Comparison of ENCODE assay signal across 8 cellular contexts in genomic region chr3:146640955-146641867, GRCh38. TPM values are rescaled to one million over a fixed set of nuclear protein-coding genes. Genes with fewer than 3 reads are reported as not detected.
DNase-seq lines count a peak whose midpoint lies in the region; ATAC-seq and TF ChIP-seq lines count a peak whose summit lies in the region.

No MANE protein-coding gene starts in this region.

- no peak overlapping the region for H3K9ac ChIP-seq in parathyroid adenoma

- H3K4me1 ChIP-seq in PC-9 (replicated peaks; ENCODE audit: insufficient read depth) = no peaks in the 10 kb centered on the region
- H3K4me1 ChIP-seq in parathyroid adenoma = no peaks in the 10 kb centered on the region

- H2AFZ ChIP-seq in PC-9 (no peak overlapping the region), parathyroid adenoma (no peak overlapping the region)

- no peaks in the 10 kb centered on the region for H4K20me1 ChIP-seq in PC-9 (ENCODE audit: insufficient read depth)

- no peaks in the 10 kb centered on the region for H3K36me3 Mint-ChIP-seq in activated T-cell treated with anti-CD3 and anti-CD28 coated beads, Interleukin-2, amount 50 U/mL, for 72 hours (ENCODE audit: insufficient read depth in 2 of 2)
- no peaks in the 10 kb centered on the region for H3K36me3 Mint-ChIP-seq in activated T-cell treated with anti-CD3 and anti-CD28 coated beads, Interleukin-2, amount 50 U/mL, for 24 hours (ENCODE audit: low read depth)
- no peaks in the 10 kb centered on the region for H3K36me3 Mint-ChIP-seq in endothelial cell (ENCODE audit: low read depth, unreplicated experiment)

- H3K36me3 ChIP-seq in PC-9 (ENCODE audit: low read depth) (no peaks in the 10 kb centered on the region), parathyroid adenoma (ENCODE audit: control insufficient read depth, insufficient read depth, low read length) (no peaks in the 10 kb centered on the region)

- H3K9me3 Mint-ChIP-seq in activated T-cell treated with anti-CD3 and anti-CD28 coated beads, Interleukin-2, amount 50 U/mL, for 72 hours = no peaks in the 10 kb centered on the region
- no peaks in the 10 kb centered on the region for H3K9me3 Mint-ChIP-seq in activated T-cell treated with anti-CD3 and anti-CD28 coated beads, Interleukin-2, amount 50 U/mL, for 24 hours
- no peaks in the 10 kb centered on the region for H3K9me3 Mint-ChIP-seq in endothelial cell (ENCODE audit: unreplicated experiment)

- H3K4me2 ChIP-seq in PC-9 (no peak overlapping the region), parathyroid adenoma (ENCODE audit: low read length) (no peak overlapping the region)

- POLR2A ChIA-PET in PC-9 (lab: Charles Lee; ENCODE audit: unreplicated experiment) = no interaction called here

- H3K79me2 ChIP-seq in PC-9 (ENCODE audit: low read depth) = no peaks in the 10 kb centered on the region
- H3K79me2 ChIP-seq in parathyroid adenoma = no peaks in the 10 kb centered on the region

- H3F3A ChIP-seq in PC-9 (ENCODE audit: insufficient read depth, low read depth) = no peaks in the 10 kb centered on the region

- DNase-seq in activated T-cell treated with anti-CD3 and anti-CD28 coated beads, Interleukin-2, amount 50 U/mL, for 72 hours = peak; percentile 1 to 7
- no peak for DNase-seq in activated T-cell treated with anti-CD3 and anti-CD28 coated beads, Interleukin-2, amount 50 U/mL, for 24 hours
- DNase-seq in HT1080 (ENCODE audit: low read depth) (peak; percentile 55), PC-9 (peak in 1 of 2 experiments; percentile 32), endothelial cell (ENCODE audit: low spot score) (peak; percentile 28)
- DNase-seq in central memory CD4-positive, alpha-beta T cell = no peak

- H3K4me3 ChIP-seq in PC-9 (no peak overlapping the region), parathyroid adenoma (ENCODE audit: low read depth, low read length) (no peak overlapping the region)

- no peaks in the 10 kb centered on the region for H3K9me3 ChIP-seq in PC-9 (ENCODE audit: insufficient read depth, low read depth)
- H3K9me3 ChIP-seq in parathyroid adenoma (ENCODE audit: control insufficient read depth, low read length) = no peaks in the 10 kb centered on the region

- H3K9me2 ChIP-seq in PC-9 (ENCODE audit: insufficient read depth) = no peaks in the 10 kb centered on the region

- CTCF ChIA-PET in PC-9 (lab: Charles Lee) = interaction anchor here (0.7 to 1.0 kb wide), 2 partner anchors 51 to 564 kb away, joined by 5 to 6 read pairs; no protein-coding TSS in a partner anchor

- H3K27ac Mint-ChIP-seq in activated T-cell treated with anti-CD3 and anti-CD28 coated beads, Interleukin-2, amount 50 U/mL, for 72 hours = no peak overlapping the region
- no peak overlapping the region for H3K27ac Mint-ChIP-seq in activated T-cell treated with anti-CD3 and anti-CD28 coated beads, Interleukin-2, amount 50 U/mL, for 24 hours
- H3K27ac Mint-ChIP-seq in endothelial cell (ENCODE audit: unreplicated experiment) = no peak overlapping the region

- no peak overlapping the region for H3K4me3 Mint-ChIP-seq in activated T-cell treated with anti-CD3 and anti-CD28 coated beads, Interleukin-2, amount 50 U/mL, for 72 hours
- no peak overlapping the region for H3K4me3 Mint-ChIP-seq in activated T-cell treated with anti-CD3 and anti-CD28 coated beads, Interleukin-2, amount 50 U/mL, for 24 hours
- H3K4me3 Mint-ChIP-seq in endothelial cell (ENCODE audit: unreplicated experiment) = no peak overlapping the region

- H3K27me3 Mint-ChIP-seq in activated T-cell treated with anti-CD3 and anti-CD28 coated beads, Interleukin-2, amount 50 U/mL, for 72 hours (ENCODE audit: low read depth) = peaks cover 7% of the 10 kb centered on the region
- peaks cover 9% of the 10 kb centered on the region for H3K27me3 Mint-ChIP-seq in activated T-cell treated with anti-CD3 and anti-CD28 coated beads, Interleukin-2, amount 50 U/mL, for 24 hours
- H3K27me3 Mint-ChIP-seq in endothelial cell (ENCODE audit: unreplicated experiment) = no peaks in the 10 kb centered on the region

- H3K27ac ChIP-seq in PC-9 (no peak overlapping the region), parathyroid adenoma (no peak overlapping the region)

- no peaks in the 10 kb centered on the region for H3K4me1 Mint-ChIP-seq in activated T-cell treated with anti-CD3 and anti-CD28 coated beads, Interleukin-2, amount 50 U/mL, for 72 hours (ENCODE audit: low read depth)
- H3K4me1 Mint-ChIP-seq in activated T-cell treated with anti-CD3 and anti-CD28 coated beads, Interleukin-2, amount 50 U/mL, for 24 hours (ENCODE audit: low read depth) = no peaks in the 10 kb centered on the region
- H3K4me1 Mint-ChIP-seq in endothelial cell (ENCODE audit: unreplicated experiment) = no peaks in the 10 kb centered on the region

- H3K27me3 ChIP-seq in PC-9 (ENCODE audit: insufficient read depth, low read depth) = no peaks in the 10 kb centered on the region
- no peaks in the 10 kb centered on the region for H3K27me3 ChIP-seq in parathyroid adenoma (ENCODE audit: control insufficient read depth, insufficient read depth, low read length)

- intact Hi-C loops in PC-9 (cut with micrococcal nuclease; ENCODE audit: unreplicated experiment) = loop anchor here (1.0 to 10.0 kb wide), 7 partner anchors 19 to 1726 kb away; no protein-coding TSS in a partner anchor

- peak; percentile 65 for TF ChIP-seq CTCF in PC-9 (conservative IDR thresholded peaks at IDR 0.05)
- TF ChIP-seq CTCF in endothelial cell (IDR thresholded peaks at IDR 0.05; ENCODE audit: unreplicated experiment) = peak; percentile 97
- TF ChIP-seq CTCF in parathyroid adenoma (IDR thresholded peaks at IDR 0.05) = peak; percentile 34

- peak in 1 of 2 donors; percentile 51 for ATAC-seq in activated T-cell treated with anti-CD3 and anti-CD28 coated beads, Interleukin-2, amount 50 U/mL, for 72 hours (replicated peaks in 1 of 2)
- peak; percentile 68 for ATAC-seq in GM21619 (IDR thresholded peaks at IDR 0.05; ENCODE audit: unreplicated experiment)

- no TSS peak for BruUV-seq in PC-9 (replicated peaks; lab: Mats Ljungman, UMichigan)

RNA-seq across cellular contexts. Expression of gene PLSCR5, which starts 36.1 kb away (rescaled TPM):
- not detected for total RNA-seq in activated T-cell treated with anti-CD3 and anti-CD28 coated beads, Interleukin-2, amount 50 U/mL, for 72 hours
- total RNA-seq in HT1080 (2014; rRNA removed; shearing (Covaris generic)) = not detected in 2 replicates
- not detected in 2 replicates for polyA plus RNA-seq in HT1080 (2015; cell fraction: cytosol; rRNA removed)
- not detected in 2 replicates for polyA plus RNA-seq in HT1080 (2015; cell fraction: nucleus; rRNA removed)
- total RNA-seq in PC-9 (2021) (not detected in 2 replicates), endothelial cell (ENCODE audit: unreplicated experiment) (not detected)

Comparison
In these comparisons a context has a peak if more than half of its experiments do, and no peak if none do; other contexts are left out.
1. DNase-seq: peak in activated T-cell treated with anti-CD3 and anti-CD28 coated beads, Interleukin-2, amount 50 U/mL, for 72 hours (2 of 2), HT1080 (single experiment) and endothelial cell (single experiment); none in activated T-cell treated with anti-CD3 and anti-CD28 coated beads, Interleukin-2, amount 50 U/mL, for 24 hours (single experiment) and central memory CD4-positive, alpha-beta T cell (single experiment).
2. CTCF ChIP-seq: peak in every context shown above with its lines; median percentile 97 in endothelial cell; 65 in PC-9; 34 in parathyroid adenoma.